ENCODE assay signal across 2 cellular contexts in genomic region chr10:13386021-13386420, GRCh38.
TF ChIP-seq lines count a peak whose summit lies in the region.

No MANE protein-coding gene starts in this region.

TF ChIP-seq in HCT116, 20 proteins besides CTCF, POLR2A, EP300 and RAD21:
- TF ChIP-seq ELF1 (IDR thresholded peaks at IDR 0.05; ENCODE audit: borderline replicate concordance, low read depth) = no peak
- TF ChIP-seq CEBPB (IDR thresholded peaks at IDR 0.05; ENCODE audit: low read depth) = no peak
- TF ChIP-seq ZNF274 (IDR thresholded peaks at IDR 0.05; ENCODE audit: low read depth, low read length) = no peak
- TF ChIP-seq ZBTB33 (IDR thresholded peaks at IDR 0.05; ENCODE audit: extremely low read depth, insufficient replicate concordance, low read length) = no peak
TF ChIP-seq in HCT116: peak in this region for 0.

TF ChIP-seq in H1, 55 proteins besides CTCF, POLR2A, EP300 and RAD21:
- TF ChIP-seq USF2 (IDR thresholded peaks at IDR 0.05; ENCODE audit: low read length) = no peak
- TF ChIP-seq ATF3 (IDR thresholded peaks at IDR 0.05; ENCODE audit: insufficient read depth, low read depth, low read length) = no peak
- TF ChIP-seq SP2 (IDR thresholded peaks at IDR 0.05; ENCODE audit: low read length) = no peak
